31 cellular contexts compared by ENCODE assay signal in the genomic region with DNA sequence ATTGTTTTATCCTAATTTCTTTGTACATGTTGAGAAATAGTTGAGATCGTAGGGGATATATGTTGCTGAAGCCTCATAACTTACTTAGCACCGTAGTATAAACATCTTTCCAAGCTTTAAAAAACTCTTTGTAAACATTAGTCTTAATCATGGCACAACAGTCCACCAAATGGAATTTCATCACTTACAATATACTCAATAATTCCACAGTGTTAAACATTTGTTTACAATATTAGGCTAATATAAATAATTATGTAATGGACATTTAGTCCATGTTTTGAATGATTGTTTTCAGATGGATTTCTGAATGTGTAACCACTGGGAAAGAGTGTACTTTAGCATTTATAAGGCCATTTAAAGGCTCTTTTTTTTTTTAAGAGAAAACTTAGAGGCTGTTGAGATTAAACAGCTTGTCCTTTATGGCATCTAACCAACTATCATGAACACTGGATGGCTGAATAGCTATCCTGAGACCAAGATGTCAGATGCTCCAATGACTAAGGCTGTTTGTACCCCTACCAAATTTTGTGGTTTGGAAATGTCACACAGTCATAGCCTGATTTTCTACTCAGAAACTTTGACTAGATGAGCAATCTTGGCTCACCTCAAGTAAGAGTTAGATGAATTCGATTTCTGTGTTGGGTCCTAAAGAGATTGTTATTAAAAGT.
"Had no signal": no experiment of that assay in that cellular context is flagged by ENCODE, and none has a peak within 500 bp of the region (broad histone marks: within the 10 kb centered on the region; RNA-seq: fewer than 3 reads in every experiment).

No MANE protein-coding gene starts in this region.

- DNase-seq: activated CD4-positive, alpha-beta memory T cell treated with anti-CD3 and anti-CD28 coated beads, Interleukin-2, amount 10 ng/mL, durations not matched to agents 7 days and 5 days; activated CD4-positive, alpha-beta T cell treated with anti-CD3 and anti-CD28 coated beads, Interleukin-2, amount 10 ng/mL, durations not matched to agents 24 days and 14 days; activated effector memory CD4-positive, alpha-beta T cell treated with Interleukin-2 at 50 U/mL for 16 hours; activated naive CD4-positive, alpha-beta T cell treated with Interleukin-2 at 50 U/mL for 16 hours; activated T-cell treated with anti-CD3 and anti-CD28 coated beads, Interleukin-2, amount 50 U/mL, for 4 hours; brain microvascular endothelial cell; dorsolateral prefrontal cortex; effector memory CD4-positive, alpha-beta T cell; foreskin fibroblast; heart right ventricle; left lung; lower lobe of right lung; mesendoderm; naive B cell; nephron progenitor cell; retina; stimulated activated CD4-positive, alpha-beta T cell treated with anti-CD3 and anti-CD28 coated beads, Interleukin-15, amount 100 ng/mL, for 24 hours; stimulated activated CD4-positive, alpha-beta T cell treated with anti-CD3 and anti-CD28 coated beads, Interleukin-2, amount 100 ng/mL, for 24 hours; stimulated activated naive CD4-positive, alpha-beta T cell; T-helper 17 cell; T1000; tibial artery; WERI-Rb-1 had no signal

- H3K27ac Mint-ChIP-seq: activated CD4-positive, alpha-beta memory T cell treated with anti-CD3 and anti-CD28 coated beads, Interleukin-2, amount 10 ng/mL, durations not matched to agents 7 days and 5 days; activated CD4-positive, alpha-beta T cell treated with anti-CD3 and anti-CD28 coated beads, Interleukin-2, amount 10 ng/mL, durations not matched to agents 24 days and 14 days; activated naive CD8-positive, alpha-beta T cell; nephron progenitor cell; progenitor cell of endocrine pancreas; T-helper 17 cell had no signal

- H3K4me3 Mint-ChIP-seq: activated CD4-positive, alpha-beta memory T cell treated with anti-CD3 and anti-CD28 coated beads, Interleukin-2, amount 10 ng/mL, durations not matched to agents 7 days and 5 days; activated CD4-positive, alpha-beta T cell treated with anti-CD3 and anti-CD28 coated beads, Interleukin-2, amount 10 ng/mL, durations not matched to agents 24 days and 14 days; activated naive CD8-positive, alpha-beta T cell; activated T-cell treated with anti-CD3 and anti-CD28 coated beads, Interleukin-2, amount 50 U/mL, for 4 hours; naive B cell; nephron progenitor cell; T-helper 17 cell had no signal

- H3K27me3 Mint-ChIP-seq: activated CD4-positive, alpha-beta memory T cell treated with anti-CD3 and anti-CD28 coated beads, Interleukin-2, amount 10 ng/mL, durations not matched to agents 7 days and 5 days; activated CD4-positive, alpha-beta T cell treated with anti-CD3 and anti-CD28 coated beads, Interleukin-2, amount 10 ng/mL, durations not matched to agents 24 days and 14 days; T-helper 17 cell had no signal

- H3K4me3 ChIP-seq: ascending aorta, coronary artery, dorsolateral prefrontal cortex, heart right ventricle, left lung, lower lobe of right lung, suprapubic skin, tibial artery had no signal

- H3K36me3 Mint-ChIP-seq: activated naive CD8-positive, alpha-beta T cell; naive B cell had no signal

- H3K9me3 ChIP-seq: ascending aorta, heart right ventricle, left lung, lower lobe of right lung, neutrophil, suprapubic skin, tibial artery had no signal

- FAIRE-seq: islet of Langerhans had no signal

- H3K9me3 Mint-ChIP-seq: activated CD4-positive, alpha-beta T cell treated with anti-CD3 and anti-CD28 coated beads, Interleukin-2, amount 10 ng/mL, durations not matched to agents 24 days and 14 days; nephron progenitor cell had no signal

- H3K36me3 ChIP-seq: ascending aorta, brain microvascular endothelial cell, heart right ventricle, left lung, lower lobe of right lung, neutrophil, suprapubic skin, tibial artery, WERI-Rb-1 had no signal

- H3K27ac ChIP-seq: ascending aorta, brain microvascular endothelial cell, coronary artery, dorsolateral prefrontal cortex, heart right ventricle, left lung, lower lobe of right lung, neutrophil, suprapubic skin, tibial artery, WERI-Rb-1 had no signal

- H3K4me1 Mint-ChIP-seq: activated CD4-positive, alpha-beta memory T cell treated with anti-CD3 and anti-CD28 coated beads, Interleukin-2, amount 10 ng/mL, durations not matched to agents 7 days and 5 days; activated CD4-positive, alpha-beta T cell treated with anti-CD3 and anti-CD28 coated beads, Interleukin-2, amount 10 ng/mL, durations not matched to agents 24 days and 14 days; T-helper 17 cell had no signal

- H3K27me3 ChIP-seq: ascending aorta, brain microvascular endothelial cell, dorsolateral prefrontal cortex, heart right ventricle, left lung, neutrophil, suprapubic skin, tibial artery had no signal

- ATAC-seq: activated CD4-positive, CD25-positive, alpha-beta regulatory T cell treated with anti-CD3 and anti-CD28 coated beads, Interleukin-2, amount 50 U/mL, for 24 hours; activated T-cell treated with anti-CD3 and anti-CD28 coated beads, Interleukin-2, amount 50 U/mL, for 4 hours; heart right ventricle; left lung; lower lobe of right lung; T-helper 17 cell had no signal

- H3K4me1 ChIP-seq: ascending aorta, left lung, lower lobe of right lung, tibial artery had no signal
